9 cellular contexts compared by ENCODE assay signal in genomic region chr1:23793018-23793781, GRCh38. TPM values are rescaled to one million over a fixed set of nuclear protein-coding genes. Genes with fewer than 3 reads are reported as not detected.
A peak's percentile ranks its signal among the peaks of the same experiment; 100 is the strongest.
DNase-seq lines count a peak whose midpoint lies in the region; ATAC-seq and TF ChIP-seq lines count a peak whose summit lies in the region.
"Had no signal": no experiment of that assay in that cellular context is flagged by ENCODE, and none has a peak within 500 bp of the region (broad histone marks: within the 10 kb centered on the region; RNA-seq: fewer than 3 reads in every experiment).

No MANE protein-coding gene starts in this region.

- no peaks in the 10 kb centered on the region for H3K27me3 ChIP-seq in heart left ventricle

- WGBS in heart left ventricle, 4 donors, result 60 to 83% (median 63%) methylated on average over 11 to 16 of the region's 16 CpGs

- peak overlapping the region in 1 of 12 donors; percentile 15 for H3K4me3 ChIP-seq in heart left ventricle

- no peak for TF ChIP-seq CTCF in heart left ventricle (IDR thresholded peaks at IDR 0.05)

- intact Hi-C loops in heart left ventricle (cut with DNase I), result no loop called here

- no peaks in the 10 kb centered on the region for H3K9me3 ChIP-seq in heart left ventricle

- no peak for TF ChIP-seq POLR2A in heart left ventricle (IDR thresholded peaks at IDR 0.05)

- peaks cover 0 to 53% (median 21%) of the 10 kb centered on the region in 9 donors for H3K36me3 ChIP-seq in heart left ventricle

- ATAC-seq in heart left ventricle, result peak; percentile 8 to 46 (median 24)
- peak; percentile 12 for ATAC-seq in stimulated activated naive CD8-positive, alpha-beta T cell treated with anti-CD3 and anti-CD28 coated beads, Interleukin-15, Interleukin-2, amounts not matched to agents 100 U/mL and 50 U/mL, for 24 hours

- H3K4me1 ChIP-seq in heart left ventricle, result peaks cover 4 to 40% (median 27%) of the 10 kb centered on the region in 12 donors

- peak overlapping the region in 1 of 12 donors; percentile 28 for H3K27ac ChIP-seq in heart left ventricle

- DNase-seq in activated CD8-positive, alpha-beta memory T cell treated with anti-CD3 and anti-CD28 coated beads for 24 hours, result peak; percentile 62
- no peak for DNase-seq in activated CD8-positive, alpha-beta memory T cell treated with anti-CD3 and anti-CD28 coated beads, Interleukin-2, amount 50 U/mL, for 48 hours
- DNase-seq in activated CD8-positive, alpha-beta memory T cell treated with anti-CD3 and anti-CD28 coated beads, Interleukin-2, amount 50 U/mL, for 4 hours, result peak; percentile 40
- DNase-seq in heart left ventricle, result peak in 4 of 5 donors; percentile 46 to 70 (median 56)
- DNase-seq in stimulated activated naive CD8-positive, alpha-beta T cell treated with anti-CD3 and anti-CD28 coated beads, Interleukin-15, Interleukin-2, amounts not matched to agents 100 U/mL and 50 U/mL, for 24 hours, result peak; percentile 56
- no peak for DNase-seq in KG1 (lab: John Stamatoyannopoulos, UW)
- DNase-seq in SHP77 treated with DMSO at 0.1 percent for 48 hours (lab: John Stamatoyannopoulos, UW), result no peak
- DNase-seq in T-helper 9 cell, result no peak
- DNase-seq: natural killer cell had no signal

RNA-seq across cellular contexts. Expression of gene LYPLA2, which starts 2.3 kb away (rescaled TPM):
- total RNA-seq in heart left ventricle, result 10 to 100 TPM; 23.5 to 53.6 (median 29.5) TPM
- 10 to 100 TPM; 22.2 to 63.3 TPM for polyA plus RNA-seq in heart left ventricle

RNA-seq across cellular contexts. Expression of gene GALE, which starts 7.4 kb away (rescaled TPM):
- 10 to 100 TPM in 2 of 9 donors, 1 to 10 TPM in 7; 6.2 to 13.8 (median 8.9) TPM for total RNA-seq in heart left ventricle
- polyA plus RNA-seq in heart left ventricle, result 10 to 100 TPM; 14.8 to 20.8 TPM

RNA-seq across cellular contexts. Expression of gene PITHD1, which starts 15.0 kb away (rescaled TPM):
- 10 to 100 TPM; 34.8 to 59.2 (median 46.2) TPM for total RNA-seq in heart left ventricle
- polyA plus RNA-seq in heart left ventricle, result 10 to 100 TPM; 31.8 to 86.4 TPM

RNA-seq across cellular contexts. Expression of gene HMGCL, which starts 32.0 kb away (rescaled TPM):
- 10 to 100 TPM; 22.0 to 44.3 (median 41.1) TPM for total RNA-seq in heart left ventricle
- polyA plus RNA-seq in heart left ventricle, result 10 to 100 TPM; 24.3 to 27.8 TPM

RNA-seq across cellular contexts. Expression of gene ELOA, which starts 49.9 kb away (rescaled TPM):
- 10 to 100 TPM; 28.9 to 45.8 (median 34.3) TPM for total RNA-seq in heart left ventricle
- polyA plus RNA-seq in heart left ventricle, result 10 to 100 TPM; 11.3 to 30.0 TPM

Comparison
In these comparisons a context has a peak if more than half of its experiments do, and no peak if none do; other contexts are left out.
1. DNase-seq: peak in activated CD8-positive, alpha-beta memory T cell treated with anti-CD3 and anti-CD28 coated beads for 24 hours (single experiment), activated CD8-positive, alpha-beta memory T cell treated with anti-CD3 and anti-CD28 coated beads, Interleukin-2, amount 50 U/mL, for 4 hours (single experiment), heart left ventricle (4 of 5) and stimulated activated naive CD8-positive, alpha-beta T cell treated with anti-CD3 and anti-CD28 coated beads, Interleukin-15, Interleukin-2, amounts not matched to agents 100 U/mL and 50 U/mL, for 24 hours (single experiment); none in activated CD8-positive, alpha-beta memory T cell treated with anti-CD3 and anti-CD28 coated beads, Interleukin-2, amount 50 U/mL, for 48 hours (single experiment), KG1 (single experiment), SHP77 treated with DMSO at 0.1 percent for 48 hours (single experiment) and T-helper 9 cell (single experiment).